ENCODE assay signal across 8 cellular contexts in genomic region chr17:29569245-29569950, GRCh38. TPM values are rescaled to one million over a fixed set of nuclear protein-coding genes. Genes with fewer than 3 reads are reported as not detected.
DNase-seq lines count a peak whose midpoint lies in the region; ATAC-seq and TF ChIP-seq lines count a peak whose summit lies in the region.

No MANE protein-coding gene starts in this region.

- intact Hi-C loops in Right ventricle myocardium inferior (cut with DNase I), result loop anchor here (10.0 kb wide), 1 partner anchor 275 kb away; the partner anchor contains the start of gene NUFIP2
- intact Hi-C loops in testis (cut with DNase I; ENCODE audit: low total_unique reads), result no loop called here

- H3K27ac Mint-ChIP-seq in activated naive CD8-positive, alpha-beta T cell treated with anti-CD3 and anti-CD28 coated beads, Interleukin-2, amount 10 ng/mL, durations not matched to agents 7 days and 5 days, result peak overlapping the region; percentile 35

- no peak for ATAC-seq in Right ventricle myocardium inferior
- ATAC-seq in activated naive CD8-positive, alpha-beta T cell treated with anti-CD3 and anti-CD28 coated beads, Interleukin-2, amount 10 ng/mL, durations not matched to agents 7 days and 5 days (ENCODE audit: low read depth), result no peak
- no peak for ATAC-seq in HG03095 (IDR thresholded peaks at IDR 0.05; ENCODE audit: unreplicated experiment)

- 48 to 61% methylated on average over 8 to 14 of the region's 14 CpGs for WGBS in testis, 2 donors

- H3K27ac ChIP-seq in cardiac muscle cell (peak overlapping the region; percentile 76), testis (peak overlapping the region; percentile 88 to 90)

- H3K4me1 ChIP-seq in cardiac muscle cell (ENCODE audit: low read depth), result peaks cover 14% of the 10 kb centered on the region
- peaks cover 15% of the 10 kb centered on the region for H3K4me1 ChIP-seq in testis

- no peak for TF ChIP-seq CTCF in cardiac muscle cell (IDR thresholded peaks at IDR 0.05; ENCODE audit: low read depth, low read length)
- TF ChIP-seq CTCF in testis (IDR thresholded peaks at IDR 0.05), result no peak

- H3K36me3 ChIP-seq in cardiac muscle cell (peaks cover 4% of the 10 kb centered on the region), testis (ENCODE audit: low read depth, missing control alignments) (no peaks in the 10 kb centered on the region)

- H3K9me3 ChIP-seq in cardiac muscle cell (ENCODE audit: low read depth), result no peaks in the 10 kb centered on the region
- no peaks in the 10 kb centered on the region for H3K9me3 ChIP-seq in testis

- no peak for TF ChIP-seq POLR2A in testis (IDR thresholded peaks at IDR 0.05)

- DNase-seq in cardiac muscle cell (ENCODE audit: low read depth in 1 of 2, low spot score in 1 of 2) (no peak), Right ventricle myocardium inferior (ENCODE audit: missing footprints) (no peak), kidney tubule cell (ENCODE audit: low spot score) (peak; percentile 69), testis (no peak), amniotic stem cell (lab: John Stamatoyannopoulos, UW) (no peak), COLO829 (ENCODE audit: low spot score) (no peak)
- DNase-seq in activated naive CD8-positive, alpha-beta T cell treated with anti-CD3 and anti-CD28 coated beads, Interleukin-2, amount 10 ng/mL, durations not matched to agents 7 days and 5 days, result no peak

- H3K4me3 Mint-ChIP-seq in activated naive CD8-positive, alpha-beta T cell treated with anti-CD3 and anti-CD28 coated beads, Interleukin-2, amount 10 ng/mL, durations not matched to agents 7 days and 5 days, result peak overlapping the region; percentile 80

- H3K27me3 Mint-ChIP-seq in activated naive CD8-positive, alpha-beta T cell treated with anti-CD3 and anti-CD28 coated beads, Interleukin-2, amount 10 ng/mL, durations not matched to agents 7 days and 5 days, result no peaks in the 10 kb centered on the region

- no peaks in the 10 kb centered on the region for H3K9me3 Mint-ChIP-seq in activated naive CD8-positive, alpha-beta T cell treated with anti-CD3 and anti-CD28 coated beads, Interleukin-2, amount 10 ng/mL, durations not matched to agents 7 days and 5 days

- POLR2A ChIA-PET in activated naive CD8-positive, alpha-beta T cell treated with anti-CD3 and anti-CD28 coated beads, Interleukin-2, amount 10 ng/mL, durations not matched to agents 7 days and 5 days (lab: Charles Lee), result interaction anchor here (1.1 to 5.9 kb wide), 6 partner anchors 12 to 275 kb away, joined by 3 to 55 read pairs (median 20); partner anchors contain the start of genes ANKRD13B, NUFIP2 and TAOK1

- peaks cover 20% of the 10 kb centered on the region for H3K4me1 Mint-ChIP-seq in activated naive CD8-positive, alpha-beta T cell treated with anti-CD3 and anti-CD28 coated beads, Interleukin-2, amount 10 ng/mL, durations not matched to agents 7 days and 5 days

- H3K4me3 ChIP-seq in cardiac muscle cell, result peak overlapping the region; percentile 49
- H3K4me3 ChIP-seq in testis, result peak overlapping the region; percentile 71 to 82

- peaks cover 22% of the 10 kb centered on the region for H3K27me3 ChIP-seq in cardiac muscle cell
- H3K27me3 ChIP-seq in testis, result no peaks in the 10 kb centered on the region

- H3K36me3 Mint-ChIP-seq in activated naive CD8-positive, alpha-beta T cell treated with anti-CD3 and anti-CD28 coated beads, Interleukin-2, amount 10 ng/mL, durations not matched to agents 7 days and 5 days, result peaks cover 6% of the 10 kb centered on the region

RNA-seq across cellular contexts. Expression of gene TP53I13, which starts 0.9 kb away (rescaled TPM):
- total RNA-seq in cardiac muscle cell, result 100 and 105 TPM in 2 replicates
- polyA plus RNA-seq in cardiac muscle cell, result 102 and 104 TPM in 2 replicates
- total RNA-seq in Right ventricle myocardium inferior, result 38.8 TPM
- 100 to 1,000 TPM; 154 to 155 TPM for total RNA-seq in activated naive CD8-positive, alpha-beta T cell treated with anti-CD3 and anti-CD28 coated beads, Interleukin-2, amount 10 ng/mL, durations not matched to agents 7 days and 5 days
- 10 to 100 TPM; 72.3 to 89.6 TPM for total RNA-seq in testis
- polyA plus RNA-seq in testis (ENCODE audit: insufficient read depth, low read depth, low replicate concordance), result 86.3 TPM

RNA-seq across cellular contexts. Expression of gene ABHD15, which starts 2.6 kb away (rescaled TPM):
- total RNA-seq in cardiac muscle cell (5.8 and 7.2 TPM in 2 replicates), Right ventricle myocardium inferior (7.1 TPM), testis (1 to 10 TPM; 5.7 to 7.1 TPM)
- polyA plus RNA-seq in cardiac muscle cell (4.8 and 5.3 TPM in 2 replicates), testis (ENCODE audit: insufficient read depth, low read depth, low replicate concordance) (4.5 TPM)
- 10 to 100 TPM; 20.0 to 20.4 TPM for total RNA-seq in activated naive CD8-positive, alpha-beta T cell treated with anti-CD3 and anti-CD28 coated beads, Interleukin-2, amount 10 ng/mL, durations not matched to agents 7 days and 5 days

RNA-seq across cellular contexts. Expression of gene GIT1, which starts 20.1 kb away (rescaled TPM):
- total RNA-seq in cardiac muscle cell, result 35.5 and 52.1 TPM in 2 replicates
- polyA plus RNA-seq in cardiac muscle cell, result 37.5 and 50.5 TPM in 2 replicates
- total RNA-seq in Right ventricle myocardium inferior, result 33.0 TPM
- 10 to 100 TPM; 73.3 to 73.4 TPM for total RNA-seq in activated naive CD8-positive, alpha-beta T cell treated with anti-CD3 and anti-CD28 coated beads, Interleukin-2, amount 10 ng/mL, durations not matched to agents 7 days and 5 days
- total RNA-seq in testis, result 100 to 1,000 TPM; 156 to 169 TPM
- 220 TPM for polyA plus RNA-seq in testis (ENCODE audit: insufficient read depth, low read depth, low replicate concordance)

RNA-seq across cellular contexts. Expression of gene ANKRD13B, which starts 23.5 kb away (rescaled TPM):
- 7.5 and 12.7 TPM in 2 replicates for total RNA-seq in cardiac muscle cell
- 6.3 and 7.4 TPM in 2 replicates for polyA plus RNA-seq in cardiac muscle cell
- total RNA-seq in Right ventricle myocardium inferior, result 9.2 TPM
- 1 to 10 TPM; 6.0 to 7.9 TPM for total RNA-seq in activated naive CD8-positive, alpha-beta T cell treated with anti-CD3 and anti-CD28 coated beads, Interleukin-2, amount 10 ng/mL, durations not matched to agents 7 days and 5 days
- 10 to 100 TPM; 48.8 to 59.8 TPM for total RNA-seq in testis
- polyA plus RNA-seq in testis (ENCODE audit: insufficient read depth, low read depth, low replicate concordance), result 32.8 TPM

RNA-seq across cellular contexts. Expression of gene CORO6, which starts 53.3 kb away (rescaled TPM):
- total RNA-seq in cardiac muscle cell (127 and 243 TPM in 2 replicates), Right ventricle myocardium inferior (93.2 TPM), testis (10 to 100 TPM; 11.7 to 15.5 TPM)
- polyA plus RNA-seq in cardiac muscle cell (163 and 255 TPM in 2 replicates), testis (ENCODE audit: insufficient read depth, low read depth, low replicate concordance) (6.3 TPM)
- 1 to 10 TPM; 8.2 to 9.0 TPM for total RNA-seq in activated naive CD8-positive, alpha-beta T cell treated with anti-CD3 and anti-CD28 coated beads, Interleukin-2, amount 10 ng/mL, durations not matched to agents 7 days and 5 days
